Comparison of ENCODE assay signal across 8 cellular contexts in the genomic region with DNA sequence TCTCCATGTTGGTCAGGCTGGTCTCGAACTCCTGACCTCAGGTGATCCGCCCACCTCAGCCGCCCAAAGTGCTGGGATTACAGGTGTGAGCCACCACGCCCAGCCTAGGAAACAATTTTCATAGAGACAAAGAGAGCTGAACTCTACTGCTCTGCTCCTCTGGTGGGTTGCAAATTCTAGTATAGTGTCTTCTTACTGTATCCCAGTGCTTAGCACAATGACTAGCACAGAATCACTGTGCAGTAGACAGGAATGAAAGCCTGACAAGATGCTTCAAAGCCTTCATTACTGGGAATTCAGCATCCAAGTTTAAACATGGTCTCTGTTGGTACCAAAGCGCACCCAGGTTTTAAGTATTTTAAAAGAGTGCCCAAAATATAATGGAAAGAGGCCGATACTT.
"Had no signal": no experiment of that assay in that cellular context is flagged by ENCODE, and none has a peak within 500 bp of the region (broad histone marks: within the 10 kb centered on the region; RNA-seq: fewer than 3 reads in every experiment).

No MANE protein-coding gene starts in this region.

- FAIRE-seq: G401.6, GM12878, GM12891, GM12892, GM18507, GM19239 had no signal

- DNase-seq: GDM1, GF-D8 had no signal

- H3K4me3 ChIP-seq: GM12878 had no signal
